In genomic region chr7:157432541-157432956, GRCh38 we compare ENCODE assay signal across 8 cellular contexts.
A peak's percentile ranks its signal among the peaks of the same experiment; 100 is the strongest.
DNase-seq lines count a peak whose midpoint lies in the region; ATAC-seq and TF ChIP-seq lines count a peak whose summit lies in the region.

No MANE protein-coding gene starts in this region.

- no peak overlapping the region for H3K27ac ChIP-seq in Peyer's patch
- no peak overlapping the region for H3K27ac ChIP-seq in naive thymus-derived CD4-positive, alpha-beta T cell (ENCODE audit: low read depth, low read length)

- POLR2A ChIA-PET in naive thymus-derived CD4-positive, alpha-beta T cell (lab: Charles Lee): interaction anchor here (0.8 to 1.2 kb wide), 2 partner anchors 39 to 195 kb away, joined by 3 to 9 read pairs; no protein-coding TSS in a partner anchor

- CTCF ChIA-PET in naive thymus-derived CD4-positive, alpha-beta T cell (lab: Charles Lee): interaction anchor here (0.7 to 1.3 kb wide), 11 partner anchors 14 to 442 kb away, joined by 3 to 7 read pairs (median 3); no protein-coding TSS in a partner anchor

- intact Hi-C loops in naive thymus-derived CD4-positive, alpha-beta T cell (cut with micrococcal nuclease): loop anchor here (2.0 to 10.0 kb wide), 7 partner anchors 70 to 328 kb away; no protein-coding TSS in a partner anchor

- TF ChIP-seq CTCF in Peyer's patch (IDR thresholded peaks at IDR 0.05): no peak

- H3K36me3 Mint-ChIP-seq in naive thymus-derived CD4-positive, alpha-beta T cell: no peaks in the 10 kb centered on the region

- H3K4me1 ChIP-seq in Peyer's patch: peaks cover 2 to 6% (median 4%) of the 10 kb centered on the region in 4 donors
- H3K4me1 ChIP-seq in naive thymus-derived CD4-positive, alpha-beta T cell (ENCODE audit: control insufficient read depth in 2 of 2, insufficient read depth in 2 of 2, low read length in 2 of 2): peaks cover 0 to 12% of the 10 kb centered on the region in 2 donors

- H3K4me3 ChIP-seq in Peyer's patch: peak overlapping the region in 1 of 4 donors; percentile 27
- peak overlapping the region; percentile 22 for H3K4me3 ChIP-seq in naive thymus-derived CD4-positive, alpha-beta T cell (ENCODE audit: low read length)

- H3K4me3 Mint-ChIP-seq in naive thymus-derived CD4-positive, alpha-beta T cell: peak overlapping the region; percentile 7 to 79 (median 59)

- no peak for TF ChIP-seq POLR2A in Peyer's patch (IDR thresholded peaks at IDR 0.05)
- TF ChIP-seq POLR2A in erythroblast (IDR thresholded peaks at IDR 0.05; ENCODE audit: low read length): no peak

- no peaks in the 10 kb centered on the region for H3K9me3 Mint-ChIP-seq in naive thymus-derived CD4-positive, alpha-beta T cell

- DNase-seq in DMS 273 treated with DMSO at 0.1 percent for 48 hours (lab: John Stamatoyannopoulos, UW) (peak; percentile 62), HUDEP-2 (lab: John Stamatoyannopoulos, UW; ENCODE audit: unreplicated experiment in 76 of 76) (peak in 66 of 76 experiments; percentile 10 to 78 (median 51)), Peyer's patch (peak in 2 of 3 donors; percentile 46 to 57), dermis blood vessel endothelial cell (peak; percentile 26), erythroblast (lab: John Stamatoyannopoulos, UW) (no peak)
- no peak for DNase-seq in naive thymus-derived CD4-positive, alpha-beta T cell

- ATAC-seq in naive thymus-derived CD4-positive, alpha-beta T cell: peak; percentile 33
- ATAC-seq in HG03442 (IDR thresholded peaks at IDR 0.05; ENCODE audit: unreplicated experiment) (no peak), HG03280 (IDR thresholded peaks at IDR 0.05; ENCODE audit: unreplicated experiment) (no peak)

- peaks cover 0 to 9% (median 0%) of the 10 kb centered on the region in 5 donors for H3K27me3 Mint-ChIP-seq in naive thymus-derived CD4-positive, alpha-beta T cell

- no peaks in the 10 kb centered on the region for H3K27me3 ChIP-seq in Peyer's patch
- no peaks in the 10 kb centered on the region for H3K27me3 ChIP-seq in naive thymus-derived CD4-positive, alpha-beta T cell (ENCODE audit: control insufficient read depth in 2 of 2, insufficient read depth in 2 of 2, low read length in 2 of 2)

- H3K9me3 ChIP-seq in Peyer's patch: no peaks in the 10 kb centered on the region
- H3K9me3 ChIP-seq in naive thymus-derived CD4-positive, alpha-beta T cell (ENCODE audit: control insufficient read depth in 2 of 3, low read length in 3 of 3): no peaks in the 10 kb centered on the region

- H3K27ac Mint-ChIP-seq in naive thymus-derived CD4-positive, alpha-beta T cell: peak overlapping the region in 6 of 9 donors; percentile 10 to 58 (median 50)

- peaks cover 11 to 22% (median 16%) of the 10 kb centered on the region in 7 donors for H3K4me1 Mint-ChIP-seq in naive thymus-derived CD4-positive, alpha-beta T cell

- no peaks in the 10 kb centered on the region for H3K36me3 ChIP-seq in Peyer's patch
- H3K36me3 ChIP-seq in naive thymus-derived CD4-positive, alpha-beta T cell (ENCODE audit: control insufficient read depth in 2 of 3, insufficient read depth in 3 of 3, low read length in 3 of 3): no peaks in the 10 kb centered on the region

Comparison
In these comparisons a context has a peak if more than half of its experiments do, and no peak if none do; other contexts are left out.
1. DNase-seq: peak in DMS 273 treated with DMSO at 0.1 percent for 48 hours (single experiment), HUDEP-2 (66 of 76), Peyer's patch (2 of 3) and dermis blood vessel endothelial cell (single experiment); none in naive thymus-derived CD4-positive, alpha-beta T cell (0 of 9) and erythroblast (0 of 2).